In the genomic region with DNA sequence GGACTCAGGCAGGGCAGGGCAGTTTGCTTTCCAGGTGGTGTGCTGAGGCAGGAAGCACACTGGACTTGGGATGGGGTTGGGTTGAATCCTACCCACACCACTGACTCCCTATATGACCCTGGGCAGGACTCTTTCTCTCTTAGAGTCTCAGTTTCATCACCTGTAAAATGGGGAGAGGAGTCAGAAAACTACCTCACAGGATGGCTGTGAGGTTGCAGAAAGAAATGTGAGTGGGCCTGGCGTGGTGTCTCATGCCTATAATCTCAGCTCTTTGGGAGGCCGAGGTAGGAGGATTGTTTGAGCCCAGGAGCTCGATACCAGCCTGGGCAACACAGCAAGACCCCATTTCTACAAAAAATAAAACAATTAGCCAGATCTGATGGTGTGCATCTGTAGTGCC, we compare ENCODE assay signal across 18 cellular contexts.
DNase-seq lines count a peak whose midpoint lies in the region; ATAC-seq, FAIRE-seq and TF ChIP-seq lines count a peak whose summit lies in the region.
"Had no signal": no experiment of that assay in that cellular context is flagged by ENCODE, and none has a peak within 500 bp of the region (broad histone marks: within the 10 kb centered on the region; RNA-seq: fewer than 3 reads in every experiment).

No MANE protein-coding gene starts in this region.

- no peak overlapping the region for H3K27ac Mint-ChIP-seq in WTC11
- H3K27ac Mint-ChIP-seq in central memory CD8-positive, alpha-beta T cell (ENCODE audit: low read depth): peak overlapping the region; percentile 4
- H3K27ac Mint-ChIP-seq: CD4-positive, alpha-beta memory T cell; GM23338 had no signal

- H3K4me2 ChIP-seq in osteoblast (ENCODE audit: insufficient read depth, low read length): no peak overlapping the region
- H3K4me2 ChIP-seq: GM23338 had no signal

- CTCF ChIA-PET in WTC11 (lab: Charles Lee): interaction anchor here (0.6 to 0.7 kb wide), 2 partner anchors 18 to 83 kb away, joined by 3 read pairs; no protein-coding TSS in a partner anchor

- peaks cover 5% of the 10 kb centered on the region for H3K4me1 Mint-ChIP-seq in WTC11
- no peaks in the 10 kb centered on the region for H3K4me1 Mint-ChIP-seq in central memory CD8-positive, alpha-beta T cell

- POLR2A ChIA-PET in WTC11 (lab: Charles Lee): no interaction called here

- no peaks in the 10 kb centered on the region for H3K9me3 Mint-ChIP-seq in WTC11
- H3K9me3 Mint-ChIP-seq in central memory CD8-positive, alpha-beta T cell: no peaks in the 10 kb centered on the region
- H3K9me3 Mint-ChIP-seq: CD4-positive, alpha-beta memory T cell; GM23338 had no signal

- no peaks in the 10 kb centered on the region for H3K4me1 ChIP-seq in osteoblast (ENCODE audit: insufficient read depth, low read length)
- H3K4me1 ChIP-seq: HAP-1 had no signal

- no peak overlapping the region for H3K27ac ChIP-seq in osteoblast (ENCODE audit: low read depth, low read length)

- no peak overlapping the region for H3K4me3 ChIP-seq in osteoblast (ENCODE audit: insufficient read depth, low read length)
- H3K4me3 ChIP-seq: GM23338, HAP-1 had no signal

- no peak overlapping the region for H2AFZ ChIP-seq in osteoblast (ENCODE audit: low read length)
- H2AFZ ChIP-seq: GM23338 had no signal

- DNase-seq in WTC11 (ENCODE audit: low spot score): no peak
- DNase-seq in central memory CD8-positive, alpha-beta T cell (ENCODE audit: low spot score in 2 of 2): no peak
- DNase-seq in osteoblast (ENCODE audit: insufficient read length, low spot score, missing footprints): peak; percentile 10
- DNase-seq in NCI-H2171 (lab: John Stamatoyannopoulos, UW): no peak
- no peak for DNase-seq in frontal cortex (ENCODE audit: low spot score in 2 of 2)
- DNase-seq: C1 segment of cervical spinal cord; Calu3; CD4-positive, alpha-beta memory T cell; COR-L47; DMS53; DMS79 treated with DMSO at 0.1 percent for 48 hours; GF-D8 had no signal

- no peaks in the 10 kb centered on the region for H3K27me3 Mint-ChIP-seq in WTC11 (ENCODE audit: low read depth)
- peaks cover 19% of the 10 kb centered on the region for H3K27me3 Mint-ChIP-seq in central memory CD8-positive, alpha-beta T cell

- H3K36me3 Mint-ChIP-seq in WTC11: no peaks in the 10 kb centered on the region
- H3K36me3 Mint-ChIP-seq in central memory CD8-positive, alpha-beta T cell (ENCODE audit: insufficient read depth): peaks cover 1% of the 10 kb centered on the region
- H3K36me3 Mint-ChIP-seq: CD4-positive, alpha-beta memory T cell had no signal

- H3K79me2 ChIP-seq in osteoblast (ENCODE audit: insufficient read depth, low read length): no peaks in the 10 kb centered on the region

- H3K9me3 ChIP-seq in osteoblast (ENCODE audit: low read depth, low read length): no peaks in the 10 kb centered on the region
- H3K9me3 ChIP-seq: HAP-1 had no signal

- peaks cover 3% of the 10 kb centered on the region for H3K27me3 ChIP-seq in osteoblast (ENCODE audit: insufficient read depth, low read length)

- no peak for ATAC-seq in WTC11
- ATAC-seq in central memory CD8-positive, alpha-beta T cell (replicated peaks; ENCODE audit: extremely low read depth, poor library complexity, severe bottlenecking): no peak
- ATAC-seq in HG03469 (IDR thresholded peaks at IDR 0.05; ENCODE audit: unreplicated experiment): no peak
- ATAC-seq: GM23338 had no signal

- H3K36me3 ChIP-seq in osteoblast (ENCODE audit: insufficient read depth, low read length): no peaks in the 10 kb centered on the region
- H3K36me3 ChIP-seq: HAP-1 had no signal

- H3K4me3 Mint-ChIP-seq in WTC11: no peak overlapping the region
- H3K4me3 Mint-ChIP-seq in central memory CD8-positive, alpha-beta T cell: no peak overlapping the region
- H3K4me3 Mint-ChIP-seq: CD4-positive, alpha-beta memory T cell; GM23338 had no signal

- TF ChIP-seq CTCF in WTC11 (IDR thresholded peaks at IDR 0.05) (no peak), osteoblast (IDR thresholded peaks at IDR 0.05; ENCODE audit: extremely low read depth, low read depth, low read length) (no peak)

- H4K20me1 ChIP-seq in osteoblast (ENCODE audit: insufficient read depth, low read length): no peaks in the 10 kb centered on the region

- no peak for FAIRE-seq in frontal cortex (lab: Jason Lieb, UNC)
- FAIRE-seq: GM12891, GM18507, H54 had no signal

TF ChIP-seq in WTC11, 78 proteins besides CTCF, POLR2A, EP300 and RAD21:
- TF ChIP-seq ZNF121 (CRISPR knock-in tag; IDR thresholded peaks at IDR 0.05): 0 out of 2 replicates have a peak, but pooled peaks have one; percentile 2
- TF ChIP-seq FOXP1 (CRISPR knock-in tag; IDR thresholded peaks at IDR 0.05; ENCODE audit: borderline replicate concordance): no peak
- TF ChIP-seq ZNF317 (CRISPR knock-in tag; IDR thresholded peaks at IDR 0.05; ENCODE audit: borderline replicate concordance, low read depth): no peak
- TF ChIP-seq, protein P1, sequence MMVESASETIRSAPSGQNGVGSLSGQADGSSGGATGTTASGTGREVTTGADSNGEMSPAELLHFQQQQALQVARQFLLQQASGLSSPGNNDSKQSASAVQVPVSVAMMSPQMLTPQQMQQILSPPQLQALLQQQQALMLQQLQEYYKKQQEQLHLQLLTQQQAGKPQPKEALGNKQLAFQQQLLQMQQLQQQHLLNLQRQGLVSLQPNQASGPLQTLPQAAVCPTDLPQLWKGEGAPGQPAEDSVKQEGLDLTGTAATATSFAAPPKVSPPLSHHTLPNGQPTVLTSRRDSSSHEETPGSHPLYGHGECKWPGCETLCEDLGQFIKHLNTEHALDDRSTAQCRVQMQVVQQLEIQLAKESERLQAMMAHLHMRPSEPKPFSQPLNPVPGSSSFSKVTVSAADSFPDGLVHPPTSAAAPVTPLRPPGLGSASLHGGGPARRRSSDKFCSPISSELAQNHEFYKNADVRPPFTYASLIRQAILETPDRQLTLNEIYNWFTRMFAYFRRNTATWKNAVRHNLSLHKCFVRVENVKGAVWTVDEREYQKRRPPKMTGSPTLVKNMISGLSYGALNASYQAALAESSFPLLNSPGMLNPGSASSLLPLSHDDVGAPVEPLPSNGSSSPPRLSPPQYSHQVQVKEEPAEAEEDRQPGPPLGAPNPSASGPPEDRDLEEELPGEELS (CRISPR knock-in tag; IDR thresholded peaks at IDR 0.05): no peak
- no peak for TF ChIP-seq HMGA2 (CRISPR knock-in tag; IDR thresholded peaks at IDR 0.05)
